ENCODE assay signal across 1 cellular context in genomic region chr5:1467341-1468246, GRCh38.
TF ChIP-seq lines count a peak whose summit lies in the region.

No MANE protein-coding gene starts in this region.

TF ChIP-seq in HCT116, 20 proteins besides CTCF, POLR2A, EP300 and RAD21 (continued from another document):
- TF ChIP-seq SIN3A (IDR thresholded peaks at IDR 0.05; ENCODE audit: low read depth) (no peak), CEBPB (IDR thresholded peaks at IDR 0.05; ENCODE audit: low read depth) (no peak), YY1 (IDR thresholded peaks at IDR 0.05; ENCODE audit: extremely low read depth, insufficient replicate concordance, low read depth, low read length) (no peak), POLR2AphosphoS5 (IDR thresholded peaks at IDR 0.05; ENCODE audit: low read depth, low read length) (no peak), ELF1 (IDR thresholded peaks at IDR 0.05; ENCODE audit: borderline replicate concordance, low read depth) (no peak)
- TF ChIP-seq, protein P1, sequence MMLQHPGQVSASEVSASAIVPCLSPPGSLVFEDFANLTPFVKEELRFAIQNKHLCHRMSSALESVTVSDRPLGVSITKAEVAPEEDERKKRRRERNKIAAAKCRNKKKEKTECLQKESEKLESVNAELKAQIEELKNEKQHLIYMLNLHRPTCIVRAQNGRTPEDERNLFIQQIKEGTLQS (IDR thresholded peaks at IDR 0.05) = no peak
- TF ChIP-seq, protein P2, sequence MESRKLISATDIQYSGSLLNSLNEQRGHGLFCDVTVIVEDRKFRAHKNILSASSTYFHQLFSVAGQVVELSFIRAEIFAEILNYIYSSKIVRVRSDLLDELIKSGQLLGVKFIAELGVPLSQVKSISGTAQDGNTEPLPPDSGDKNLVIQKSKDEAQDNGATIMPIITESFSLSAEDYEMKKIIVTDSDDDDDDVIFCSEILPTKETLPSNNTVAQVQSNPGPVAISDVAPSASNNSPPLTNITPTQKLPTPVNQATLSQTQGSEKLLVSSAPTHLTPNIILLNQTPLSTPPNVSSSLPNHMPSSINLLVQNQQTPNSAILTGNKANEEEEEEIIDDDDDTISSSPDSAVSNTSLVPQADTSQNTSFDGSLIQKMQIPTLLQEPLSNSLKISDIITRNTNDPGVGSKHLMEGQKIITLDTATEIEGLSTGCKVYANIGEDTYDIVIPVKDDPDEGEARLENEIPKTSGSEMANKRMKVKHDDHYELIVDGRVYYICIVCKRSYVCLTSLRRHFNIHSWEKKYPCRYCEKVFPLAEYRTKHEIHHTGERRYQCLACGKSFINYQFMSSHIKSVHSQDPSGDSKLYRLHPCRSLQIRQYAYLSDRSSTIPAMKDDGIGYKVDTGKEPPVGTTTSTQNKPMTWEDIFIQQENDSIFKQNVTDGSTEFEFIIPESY (IDR thresholded peaks at IDR 0.05; ENCODE audit: extremely low read depth, insufficient replicate concordance, low read length) = no peak
